In the genomic region with DNA sequence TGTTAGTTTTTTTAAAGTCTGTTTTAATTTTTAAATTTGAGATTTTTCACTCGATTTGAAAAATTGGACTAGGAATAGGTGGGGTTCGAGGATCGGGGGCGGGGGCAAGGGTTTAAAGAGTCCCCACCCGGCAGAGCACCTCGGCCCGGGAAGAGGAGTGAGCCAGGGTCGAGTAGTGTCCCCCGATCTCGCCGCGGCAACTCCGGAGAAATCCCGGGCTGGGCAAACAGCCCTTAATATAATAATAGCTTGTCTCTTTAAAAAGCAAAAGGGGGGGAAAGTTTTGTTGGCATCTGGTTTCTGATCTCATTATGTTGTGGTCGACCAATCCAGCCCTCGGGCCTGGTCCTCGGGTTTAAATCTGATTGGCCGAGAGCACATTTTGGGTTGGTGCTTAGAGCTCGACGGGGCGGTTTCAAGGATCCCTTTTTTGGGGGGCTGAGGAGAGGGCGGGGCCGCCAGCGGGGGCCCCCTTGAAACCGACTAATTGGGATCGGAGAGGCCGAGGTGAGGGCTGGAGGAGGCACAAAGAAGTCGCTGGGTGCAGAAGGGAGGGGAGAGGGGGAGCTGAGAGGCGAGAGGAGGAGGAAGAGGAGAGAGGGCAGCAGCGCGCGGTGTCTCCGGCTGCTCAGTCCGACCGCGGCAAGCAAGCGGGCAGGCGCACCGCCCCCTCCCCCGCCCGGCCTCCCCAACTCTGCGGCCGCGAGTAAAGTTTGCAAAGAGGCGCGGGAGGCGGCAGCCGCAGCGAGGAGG, we compare ENCODE assay signal across 8 cellular contexts. TPM values are rescaled to one million over a fixed set of nuclear protein-coding genes. Genes with fewer than 3 reads are reported as not detected.
A peak's percentile ranks its signal among the peaks of the same experiment; 100 is the strongest.
DNase-seq lines count a peak whose midpoint lies in the region; ATAC-seq, FAIRE-seq and TF ChIP-seq lines count a peak whose summit lies in the region.

A gene (plus strand): TSS at position 631 of the 753 bp plus-strand sequence. CDS start 205 bp downstream, outside the sequence.

- BruUV-seq in HepG2 (replicated peaks; lab: Mats Ljungman, UMichigan) = no TSS peak

- in situ Hi-C loops in HepG2 (cut with HindIII; ENCODE audit: extremely low pct_ligation_motif_present, low pct_unique_long_range_greater_than_20kb) = no loop called here

- ATAC-seq in HG02588 (IDR thresholded peaks at IDR 0.05; ENCODE audit: unreplicated experiment) (peak; percentile 48), activated B cell treated with CpG ODN at 0.5 μM for 24 hours (ENCODE audit: low read depth) (peak; percentile 84), HepG2 (peak; percentile 71), GM19324 (IDR thresholded peaks at IDR 0.05; ENCODE audit: low FRiP score, unreplicated experiment) (no peak)

- TF ChIP-seq POLR2A in HepG2 (IDR thresholded peaks at IDR 0.05; ENCODE audit: insufficient read depth in 1 of 2, low read depth in 2 of 2, low read length in 2 of 2) = no peak

- H3K27ac Mint-ChIP-seq in activated B cell treated with CpG ODN at 0.5 μM for 24 hours = peak within 1 kb of the TSS; percentile 90

- peaks cover 26% of the 10 kb centered on the region for H3K4me1 Mint-ChIP-seq in activated B cell treated with CpG ODN at 0.5 μM for 24 hours

- intact Hi-C loops in activated B cell treated with CpG ODN at 0.5 μM for 24 hours (cut with micrococcal nuclease) = loop anchor here (1.0 to 5.0 kb wide), 7 partner anchors 54 to 505 kb away; a partner anchor contains a TSS
- intact Hi-C loops in HepG2 (cut with micrococcal nuclease; ENCODE audit: unreplicated experiment) = no loop called here

- H3K4me3 ChIP-seq in duodenal mucosa (ENCODE audit: low read depth in 1 of 2, low read length in 2 of 2) (peak within 1 kb of the TSS; percentile 72 to 74), HepG2 (replicated peaks in 1 of 3; ENCODE audit: insufficient read depth in 1 of 3, low read depth in 2 of 3, low read length in 3 of 3) (peak within 1 kb of the TSS; percentile 49 to 84 (median 71))

- H3K4me2 ChIP-seq in HepG2 (ENCODE audit: low read depth, low read length) = peak within 1 kb of the TSS; percentile 86

- H3K9me3 ChIP-seq in duodenal mucosa (ENCODE audit: control insufficient read depth in 1 of 2, low read length in 2 of 2) = no peaks in the 10 kb centered on the region
- H3K9me3 ChIP-seq in HepG2 (ENCODE audit: low read length) = no peaks in the 10 kb centered on the region

- H2AFZ ChIP-seq in HepG2 (ENCODE audit: low read length) = no peak within 1 kb of the TSS

- no peaks in the 10 kb centered on the region for H3K79me2 ChIP-seq in HepG2 (ENCODE audit: insufficient read depth, low read length)

- peak; percentile 87 for DNase-seq in D721Med (ENCODE audit: insufficient read length, low spot score)
- DNase-seq in NCI-H2196 treated with DMSO at 0.1 percent for 48 hours (lab: John Stamatoyannopoulos, UW; ENCODE audit: unreplicated experiment) = peak; percentile 95
- peak; percentile 64 for DNase-seq in activated B cell treated with CpG ODN at 0.5 μM for 24 hours
- DNase-seq in HepG2 (ENCODE audit: low spot score) = peak; percentile 58
- DNase-seq in stimulated activated CD4-positive, alpha-beta T cell treated with anti-CD3 and anti-CD28 coated beads, Interleukin-4, amount 100 ng/mL, for 4 hours = peak; percentile 10 to 27

- CTCF ChIA-PET in activated B cell treated with CpG ODN at 0.5 μM for 24 hours (lab: Charles Lee) (no interaction called here), HepG2 (lab: Yijun Ruan, JAX; ENCODE audit: low intra/inter-chr PET ratio, low total read pairs) (no interaction called here)

- H3K27ac ChIP-seq in duodenal mucosa (ENCODE audit: low read depth, low read length) (no peak within 1 kb of the TSS), HepG2 (ENCODE audit: extremely low read length, insufficient read depth, low read length) (no peak within 1 kb of the TSS)

- H3K9ac ChIP-seq in duodenal mucosa (ENCODE audit: low read depth in 1 of 2, low read length in 2 of 2) (peak within 1 kb of the TSS; percentile 32 to 40), HepG2 (ENCODE audit: insufficient read depth, low read depth, low read length) (peak within 1 kb of the TSS; percentile 24; the same call in 1 of the 2 replicates)

- H3K27me3 ChIP-seq in duodenal mucosa (ENCODE audit: control insufficient read depth in 1 of 2, insufficient read depth in 2 of 2, low read length in 2 of 2) (peaks cover 16 to 26% of the 10 kb centered on the region in 2 donors), HepG2 (ENCODE audit: control insufficient read depth in 1 of 2, insufficient read depth in 2 of 2, low read length in 2 of 2) (peaks cover 10 to 70% of the 10 kb centered on the region in 2 experiments; a peak in 4 of 5 replicates)

- H3K9me3 Mint-ChIP-seq in activated B cell treated with CpG ODN at 0.5 μM for 24 hours = no peaks in the 10 kb centered on the region

- peaks cover 5% of the 10 kb centered on the region for H3K36me3 Mint-ChIP-seq in activated B cell treated with CpG ODN at 0.5 μM for 24 hours (ENCODE audit: low read depth)

- peaks cover 9 to 16% of the 10 kb centered on the region in 2 donors for H3K4me1 ChIP-seq in duodenal mucosa (ENCODE audit: control insufficient read depth in 1 of 2, insufficient read depth in 2 of 2, low read length in 2 of 2)
- peaks cover 25% of the 10 kb centered on the region for H3K4me1 ChIP-seq in HepG2 (ENCODE audit: insufficient read depth, low read length)

- TF ChIP-seq EP300 in HepG2 (IDR thresholded peaks at IDR 0.05; ENCODE audit: low read depth in 2 of 2, low read length in 2 of 2) (no peak), HepG2 (CRISPR knock-in tag; IDR thresholded peaks at IDR 0.05; ENCODE audit: borderline replicate concordance) (no peak)

- POLR2A ChIA-PET in activated B cell treated with CpG ODN at 0.5 μM for 24 hours (lab: Charles Lee) = interaction anchor here (0.6 to 1.5 kb wide), 8 partner anchors 20 to 370 kb away, joined by 3 to 5 read pairs (median 4); a partner anchor contains a TSS
- POLR2A ChIA-PET in HepG2 (lab: Yijun Ruan, JAX) = interaction anchor here (1.0 kb wide), 1 partner anchor 14 kb away, joined by 4 read pairs; no protein-coding TSS in a partner anchor

- TF ChIP-seq RAD21 in HepG2 (CRISPR knock-in tag; IDR thresholded peaks at IDR 0.05) = no peak

- TF ChIP-seq CTCF in D721Med (IDR thresholded peaks at IDR 0.05; ENCODE audit: insufficient read depth, missing control alignments) (no peak), activated B cell treated with CpG ODN at 0.5 μM for 24 hours (IDR thresholded peaks at IDR 0.05) (no peak), HepG2 (CRISPR knock-in tag; IDR thresholded peaks at IDR 0.05) (no peak)

- no peak for FAIRE-seq in D721Med (lab: Jason Lieb, UNC)
- peak; percentile 36 for FAIRE-seq in HepG2 (lab: Jason Lieb, UNC)

- peak within 1 kb of the TSS; percentile 95 for H3K4me3 Mint-ChIP-seq in activated B cell treated with CpG ODN at 0.5 μM for 24 hours

- no peaks in the 10 kb centered on the region for H4K20me1 ChIP-seq in HepG2 (ENCODE audit: insufficient read depth, low read length)

- H3K36me3 ChIP-seq in duodenal mucosa (ENCODE audit: control insufficient read depth in 1 of 2, insufficient read depth in 2 of 2, low read length in 2 of 2) = no peaks in the 10 kb centered on the region
- H3K36me3 ChIP-seq in HepG2 (replicated peaks in 1 of 2; ENCODE audit: control insufficient read depth in 1 of 2, insufficient read depth in 2 of 2, low read length in 2 of 2) = no peaks in the 10 kb centered on the region

- under 1% methylated on average over 49 of the region's 49 CpGs for WGBS in HepG2 (ENCODE audit: low lambda C conversion rate)

- H3K27me3 Mint-ChIP-seq in activated B cell treated with CpG ODN at 0.5 μM for 24 hours = peaks cover 25% of the 10 kb centered on the region

TF ChIP-seq in HepG2, 621 proteins besides CTCF, POLR2A, EP300 and RAD21 (continues in another document):
- TF ChIP-seq ZSCAN30 (CRISPR knock-in tag; IDR thresholded peaks at IDR 0.05) (no peak), ZNF644 (CRISPR knock-in tag; IDR thresholded peaks at IDR 0.05; ENCODE audit: low read depth) (no peak), TBX2 (CRISPR knock-in tag; IDR thresholded peaks at IDR 0.05; ENCODE audit: borderline replicate concordance) (0 out of 2 replicates have a peak, but pooled peaks have one; percentile 6), GATA4 (IDR thresholded peaks at IDR 0.05; ENCODE audit: borderline replicate concordance, low read depth) (no peak), NBN (conservative IDR thresholded peaks at IDR 0.05) (no peak), ZNF83 (CRISPR knock-in tag; IDR thresholded peaks at IDR 0.05; ENCODE audit: borderline replicate concordance) (no peak), ZFY (CRISPR knock-in tag; IDR thresholded peaks at IDR 0.05) (no peak), RBFOX2 (IDR thresholded peaks at IDR 0.05; ENCODE audit: low read depth, low read length) (no peak)

RNA-seq across cellular contexts. Expression of the gene that starts here (rescaled TPM):
- total RNA-seq in activated B cell treated with CpG ODN at 0.5 μM for 24 hours (0.91 TPM in 2 replicates), HepG2 (2016; rRNA removed; fragmentation: Illumina TruSeq; extraction: Trizol) (0.13 TPM in 1 of 2 replicates, not detected in the other)
- not detected in 2 replicates for total RNA-seq in HepG2 (2016; cell fraction: cytosol; rRNA removed; fragmentation: Illumina TruSeq; extraction: Trizol; ENCODE audit: low read depth)
- 0.06 TPM in 1 of 2 replicates, not detected in the other for total RNA-seq in HepG2 (2016; cell fraction: insoluble cytoplasmic fraction; rRNA removed; fragmentation: Illumina TruSeq; extraction: Trizol)
- total RNA-seq in HepG2 (2016; cell fraction: membrane; rRNA removed; fragmentation: Illumina TruSeq; extraction: Trizol) = 0.06 TPM in 1 of 2 replicates, not detected in the other
- not detected in 2 replicates for total RNA-seq in HepG2 (2016; cell fraction: nucleus; rRNA removed; fragmentation: Illumina TruSeq; extraction: Trizol)
- 0.07 and 0.10 TPM in 2 replicates for polyA plus RNA-seq in HepG2 (2011; rRNA removed)
- 0.08 and 0.12 TPM in 2 replicates for polyA plus RNA-seq in HepG2 (2011; cell fraction: cytosol; rRNA removed)
- 0.06 TPM in 1 of 2 replicates, not detected in the other for polyA plus RNA-seq in HepG2 (2011; cell fraction: nucleus; rRNA removed)
- not detected in 2 replicates for polyA plus RNA-seq in HepG2 (2012)
- not detected in 2 replicates for polyA plus RNA-seq in HepG2 (2016; cell fraction: cytosol; fragmentation: Illumina TruSeq; extraction: Trizol; ENCODE audit: low read depth)
- polyA plus RNA-seq in HepG2 (2016; cell fraction: insoluble cytoplasmic fraction; fragmentation: Illumina TruSeq; extraction: Trizol; ENCODE audit: low read depth) = not detected in 2 replicates
- not detected in 2 replicates for polyA plus RNA-seq in HepG2 (2016; cell fraction: membrane; fragmentation: Illumina TruSeq; extraction: Trizol; ENCODE audit: low read depth)
- polyA plus RNA-seq in HepG2 (2016; cell fraction: nucleus; fragmentation: Illumina TruSeq; extraction: Trizol; ENCODE audit: insufficient read depth, low read depth) = not detected in 2 replicates
- 0.26 and 17.3 TPM in 2 replicates for polyA minus RNA-seq in HepG2 (2011; rRNA and poly(A)+ RNA removed; ENCODE audit: low replicate concordance)
- 0.35 TPM in 1 of 2 replicates, not detected in the other for polyA minus RNA-seq in HepG2 (2011; cell fraction: cytosol; rRNA and poly(A)+ RNA removed)
- polyA minus RNA-seq in HepG2 (2011; cell fraction: nucleus; rRNA and poly(A)+ RNA removed) = not detected in 2 replicates

Comparison
In these comparisons a context has a peak if more than half of its experiments do, and no peak if none do; other contexts are left out.
1. Peak in DNase-seq and ATAC-seq in activated B cell treated with CpG ODN at 0.5 μM for 24 hours; RNA of the gene not detected or under 1 TPM.
2. DNase-seq: peak in every context shown above with its lines; median percentile 95 in NCI-H2196 treated with DMSO at 0.1 percent for 48 hours; 87 in D721Med; 64 in activated B cell treated with CpG ODN at 0.5 μM for 24 hours; 58 in HepG2; 18 in stimulated activated CD4-positive, alpha-beta T cell treated with anti-CD3 and anti-CD28 coated beads, Interleukin-4, amount 100 ng/mL, for 4 hours.